Comparison of ENCODE assay signal across 20 cellular contexts in the genomic region with DNA sequence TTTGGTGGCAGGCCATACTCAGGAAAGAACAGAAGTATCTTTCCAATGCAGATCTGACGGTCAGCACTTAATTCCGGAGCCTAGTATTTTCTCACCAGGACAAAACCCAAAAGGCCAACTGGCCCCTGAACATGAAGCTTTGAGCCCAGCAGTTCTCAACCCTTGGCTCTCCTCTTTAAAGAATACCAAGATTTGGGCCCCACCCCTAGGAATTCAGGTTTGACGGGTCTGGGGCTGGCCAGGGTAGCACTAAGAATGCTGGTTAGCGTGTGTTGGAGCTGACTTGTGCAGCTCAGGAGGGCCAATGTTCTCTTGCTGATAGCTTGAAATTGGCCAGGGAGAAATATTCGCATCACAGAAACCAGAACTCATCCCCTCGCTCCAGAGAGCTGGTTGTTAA.
A peak's percentile ranks its signal among the peaks of the same experiment; 100 is the strongest.
DNase-seq lines count a peak whose midpoint lies in the region; ATAC-seq and TF ChIP-seq lines count a peak whose summit lies in the region.
"Had no signal": no experiment of that assay in that cellular context is flagged by ENCODE, and none has a peak within 500 bp of the region (broad histone marks: within the 10 kb centered on the region; RNA-seq: fewer than 3 reads in every experiment).

No MANE protein-coding gene starts in this region.

- no peaks in the 10 kb centered on the region for H3K36me3 ChIP-seq in brain microvascular endothelial cell (replicated peaks)
- H3K36me3 ChIP-seq: MG63, Peyer's patch had no signal

- no peaks in the 10 kb centered on the region for H3K27me3 ChIP-seq in brain microvascular endothelial cell (replicated peaks)
- H3K27me3 ChIP-seq: MG63, Peyer's patch had no signal

- no peak for TF ChIP-seq CTCF in MCF 10A (IDR thresholded peaks at IDR 0.05; ENCODE audit: unreplicated experiment)
- TF ChIP-seq CTCF in nephron progenitor cell (IDR thresholded peaks at IDR 0.05): no peak
- no peak for TF ChIP-seq CTCF in brain microvascular endothelial cell (IDR thresholded peaks at IDR 0.05; ENCODE audit: low read depth, low read length, missing control alignments)

- H3K27me3 Mint-ChIP-seq in MCF 10A (ENCODE audit: insufficient read depth, unreplicated experiment) (no peaks in the 10 kb centered on the region), nephron progenitor cell (ENCODE audit: low read depth, poor library complexity) (peaks cover 2% of the 10 kb centered on the region)

- H3K4me1 Mint-ChIP-seq in MCF 10A (ENCODE audit: insufficient read depth, unreplicated experiment) (no peaks in the 10 kb centered on the region), nephron progenitor cell (peaks cover 50% of the 10 kb centered on the region)

- H3K36me3 Mint-ChIP-seq in MCF 10A (ENCODE audit: insufficient read depth, unreplicated experiment): no peaks in the 10 kb centered on the region
- no peaks in the 10 kb centered on the region for H3K36me3 Mint-ChIP-seq in nephron progenitor cell (ENCODE audit: low read depth)

- ATAC-seq in esophagus mucosa: peak; percentile 75
- ATAC-seq: HCT116 had no signal

- in situ Hi-C loops in T47D (cut with HindIII; ENCODE audit: low pct_unique_long_range_greater_than_20kb, low sequenced_read_pairs): no loop called here
- in situ Hi-C loops in brain microvascular endothelial cell (cut with HindIII; ENCODE audit: low pct_ligation_motif_present, low sequenced_read_pairs): no loop called here

- H3K4me3 Mint-ChIP-seq in MCF 10A (ENCODE audit: unreplicated experiment) (no peak overlapping the region), nephron progenitor cell (no peak overlapping the region)

- no TSS peak for BruUV-seq in MCF 10A (replicated peaks; lab: Mats Ljungman, UMichigan)

- CTCF ChIA-PET in MCF 10A (lab: Yijun Ruan, JAX): interaction anchor here (1.0 kb wide), 1 partner anchor 275 kb away, joined by 3 read pairs; no protein-coding TSS in a partner anchor

- DNase-seq in T47D (ENCODE audit: low read depth in 1 of 2, low spot score in 1 of 2) (peak; percentile 24 to 65), MCF 10A (ENCODE audit: unreplicated experiment) (no peak), nephron progenitor cell (peak; percentile 23), brain microvascular endothelial cell (no peak), T-helper 2 cell (no peak), amygdala (lab: John Stamatoyannopoulos, UW) (no peak), COLO668 (lab: John Stamatoyannopoulos, UW; ENCODE audit: unreplicated experiment) (no peak)
- DNase-seq: MG63, NCI-H1105, NCI-H1694 treated with DMSO at 0.1 percent for 48 hours, NCI-H446 treated with DMSO at 0.1 percent for 48 hours, NCI-H748 treated with DMSO at 0.1 percent for 48 hours, Right ventricle myocardium superior, SK-N-SH had no signal

- POLR2A ChIA-PET in MCF 10A (lab: Yijun Ruan, JAX): no interaction called here

- intact Hi-C loops in MCF 10A (cut with micrococcal nuclease): no loop called here

- no peak overlapping the region for H3K4me3 ChIP-seq in brain microvascular endothelial cell (ENCODE audit: low read depth, low read length)
- H3K4me3 ChIP-seq: MG63, Peyer's patch had no signal

- H3K27ac Mint-ChIP-seq in MCF 10A (ENCODE audit: low read depth, unreplicated experiment): no peak overlapping the region
- peak overlapping the region; percentile 62 for H3K27ac Mint-ChIP-seq in nephron progenitor cell

- no peaks in the 10 kb centered on the region for H3K9me3 Mint-ChIP-seq in MCF 10A (ENCODE audit: unreplicated experiment)
- H3K9me3 Mint-ChIP-seq in nephron progenitor cell: peaks cover 7% of the 10 kb centered on the region

- no peak overlapping the region for H3K27ac ChIP-seq in brain microvascular endothelial cell
- H3K27ac ChIP-seq: 22Rv1, HL-60, KMS-11, Peyer's patch had no signal

Comparison
In these comparisons a context has a peak if more than half of its experiments do, and no peak if none do; other contexts are left out.
1. DNase-seq: peak in T47D (2 of 2) and nephron progenitor cell (single experiment); none in MCF 10A (single experiment), brain microvascular endothelial cell (single experiment), T-helper 2 cell (0 of 5), amygdala (0 of 56) and COLO668 (single experiment).